ENCODE assay signal across 1 cellular context in the genomic region with DNA sequence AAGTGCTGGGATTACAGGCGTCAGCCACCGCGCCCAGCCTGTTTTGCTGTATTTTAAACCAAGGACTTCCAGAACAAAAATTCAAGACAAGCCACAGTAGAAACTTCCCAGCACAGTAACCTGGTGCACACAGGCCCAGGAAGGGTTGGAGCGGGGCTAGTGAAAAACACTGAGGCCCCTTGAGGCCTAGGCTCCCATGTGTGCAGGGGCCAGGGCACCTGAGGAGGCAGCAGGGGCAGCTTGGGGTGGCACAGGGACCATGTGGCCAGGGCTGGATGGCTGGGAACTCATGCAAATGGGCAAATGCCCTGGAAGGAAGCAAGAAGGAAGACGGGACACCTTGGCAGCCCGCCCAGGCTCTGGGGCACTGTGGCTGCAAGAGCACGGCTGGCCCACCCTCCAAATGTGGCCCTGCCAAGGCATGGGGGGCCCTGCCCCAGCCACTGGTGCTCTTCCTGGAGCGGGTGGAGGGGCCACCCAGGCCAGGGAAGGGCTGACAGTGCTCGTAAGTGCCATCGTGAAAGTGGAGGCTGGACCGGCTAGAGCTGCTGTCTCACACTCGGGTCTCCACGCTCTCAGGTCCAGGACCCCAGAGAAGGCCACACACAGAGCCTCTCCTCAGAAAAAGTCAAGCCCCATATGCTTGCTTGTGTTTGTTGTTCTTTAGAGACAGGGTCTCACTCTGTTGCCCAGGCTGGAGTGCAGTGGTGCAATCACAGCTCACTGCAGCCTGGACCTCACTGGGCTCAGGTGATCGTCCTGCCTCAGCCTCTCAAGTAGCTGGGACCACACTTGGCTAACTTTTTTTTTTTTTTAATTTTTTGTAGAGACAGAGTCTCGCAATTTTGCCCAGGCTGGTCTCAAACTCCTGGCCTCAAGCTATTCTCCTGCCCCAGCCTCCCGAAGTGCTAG.
TF ChIP-seq lines count a peak whose summit lies in the region.

No MANE protein-coding gene starts in this region.

TF ChIP-seq in HepG2, 621 proteins besides CTCF, POLR2A, EP300 and RAD21:
- TF ChIP-seq, protein P1, sequence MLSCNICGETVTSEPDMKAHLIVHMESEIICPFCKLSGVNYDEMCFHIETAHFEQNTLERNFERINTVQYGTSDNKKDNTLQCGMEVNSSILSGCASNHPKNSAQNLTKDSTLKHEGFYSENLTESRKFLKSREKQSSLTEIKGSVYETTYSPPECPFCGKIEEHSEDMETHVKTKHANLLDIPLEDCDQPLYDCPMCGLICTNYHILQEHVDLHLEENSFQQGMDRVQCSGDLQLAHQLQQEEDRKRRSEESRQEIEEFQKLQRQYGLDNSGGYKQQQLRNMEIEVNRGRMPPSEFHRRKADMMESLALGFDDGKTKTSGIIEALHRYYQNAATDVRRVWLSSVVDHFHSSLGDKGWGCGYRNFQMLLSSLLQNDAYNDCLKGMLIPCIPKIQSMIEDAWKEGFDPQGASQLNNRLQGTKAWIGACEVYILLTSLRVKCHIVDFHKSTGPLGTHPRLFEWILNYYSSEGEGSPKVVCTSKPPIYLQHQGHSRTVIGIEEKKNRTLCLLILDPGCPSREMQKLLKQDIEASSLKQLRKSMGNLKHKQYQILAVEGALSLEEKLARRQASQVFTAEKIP (CRISPR knock-in tag; IDR thresholded peaks at IDR 0.05; ENCODE audit: borderline replicate concordance): no peak
- no peak for TF ChIP-seq BRD4 (CRISPR knock-in tag; IDR thresholded peaks at IDR 0.05)
- TF ChIP-seq, protein P2, sequence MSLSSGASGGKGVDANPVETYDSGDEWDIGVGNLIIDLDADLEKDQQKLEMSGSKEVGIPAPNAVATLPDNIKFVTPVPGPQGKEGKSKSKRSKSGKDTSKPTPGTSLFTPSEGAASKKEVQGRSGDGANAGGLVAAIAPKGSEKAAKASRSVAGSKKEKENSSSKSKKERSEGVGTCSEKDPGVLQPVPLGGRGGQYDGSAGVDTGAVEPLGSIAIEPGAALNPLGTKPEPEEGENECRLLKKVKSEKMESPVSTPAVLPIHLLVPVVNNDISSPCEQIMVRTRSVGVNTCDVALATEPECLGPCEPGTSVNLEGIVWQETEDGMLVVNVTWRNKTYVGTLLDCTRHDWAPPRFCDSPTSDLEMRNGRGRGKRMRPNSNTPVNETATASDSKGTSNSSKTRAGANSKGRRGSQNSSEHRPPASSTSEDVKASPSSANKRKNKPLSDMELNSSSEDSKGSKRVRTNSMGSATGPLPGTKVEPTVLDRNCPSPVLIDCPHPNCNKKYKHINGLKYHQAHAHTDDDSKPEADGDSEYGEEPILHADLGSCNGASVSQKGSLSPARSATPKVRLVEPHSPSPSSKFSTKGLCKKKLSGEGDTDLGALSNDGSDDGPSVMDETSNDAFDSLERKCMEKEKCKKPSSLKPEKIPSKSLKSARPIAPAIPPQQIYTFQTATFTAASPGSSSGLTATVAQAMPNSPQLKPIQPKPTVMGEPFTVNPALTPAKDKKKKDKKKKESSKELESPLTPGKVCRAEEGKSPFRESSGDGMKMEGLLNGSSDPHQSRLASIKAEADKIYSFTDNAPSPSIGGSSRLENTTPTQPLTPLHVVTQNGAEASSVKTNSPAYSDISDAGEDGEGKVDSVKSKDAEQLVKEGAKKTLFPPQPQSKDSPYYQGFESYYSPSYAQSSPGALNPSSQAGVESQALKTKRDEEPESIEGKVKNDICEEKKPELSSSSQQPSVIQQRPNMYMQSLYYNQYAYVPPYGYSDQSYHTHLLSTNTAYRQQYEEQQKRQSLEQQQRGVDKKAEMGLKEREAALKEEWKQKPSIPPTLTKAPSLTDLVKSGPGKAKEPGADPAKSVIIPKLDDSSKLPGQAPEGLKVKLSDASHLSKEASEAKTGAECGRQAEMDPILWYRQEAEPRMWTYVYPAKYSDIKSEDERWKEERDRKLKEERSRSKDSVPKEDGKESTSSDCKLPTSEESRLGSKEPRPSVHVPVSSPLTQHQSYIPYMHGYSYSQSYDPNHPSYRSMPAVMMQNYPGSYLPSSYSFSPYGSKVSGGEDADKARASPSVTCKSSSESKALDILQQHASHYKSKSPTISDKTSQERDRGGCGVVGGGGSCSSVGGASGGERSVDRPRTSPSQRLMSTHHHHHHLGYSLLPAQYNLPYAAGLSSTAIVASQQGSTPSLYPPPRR (CRISPR knock-in tag; IDR thresholded peaks at IDR 0.05; ENCODE audit: borderline replicate concordance): no peak
- 0 out of 2 replicates have a peak, but pooled peaks have one; percentile 15 for TF ChIP-seq MTA1 (CRISPR knock-in tag; IDR thresholded peaks at IDR 0.05; ENCODE audit: borderline replicate concordance)
- TF ChIP-seq SOX6 (IDR thresholded peaks at IDR 0.05): no peak
- TF ChIP-seq SOX6 (CRISPR knock-in tag; IDR thresholded peaks at IDR 0.05): no peak
- peak; percentile 22 for TF ChIP-seq AGO2 (optimal IDR thresholded peaks at IDR 0.05; ENCODE audit: low read depth, low read length)
- peak; percentile 23; the same call in 1 of the 2 replicates for TF ChIP-seq ZMYM3 (CRISPR knock-in tag; IDR thresholded peaks at IDR 0.05)
- TF ChIP-seq, protein P3, sequence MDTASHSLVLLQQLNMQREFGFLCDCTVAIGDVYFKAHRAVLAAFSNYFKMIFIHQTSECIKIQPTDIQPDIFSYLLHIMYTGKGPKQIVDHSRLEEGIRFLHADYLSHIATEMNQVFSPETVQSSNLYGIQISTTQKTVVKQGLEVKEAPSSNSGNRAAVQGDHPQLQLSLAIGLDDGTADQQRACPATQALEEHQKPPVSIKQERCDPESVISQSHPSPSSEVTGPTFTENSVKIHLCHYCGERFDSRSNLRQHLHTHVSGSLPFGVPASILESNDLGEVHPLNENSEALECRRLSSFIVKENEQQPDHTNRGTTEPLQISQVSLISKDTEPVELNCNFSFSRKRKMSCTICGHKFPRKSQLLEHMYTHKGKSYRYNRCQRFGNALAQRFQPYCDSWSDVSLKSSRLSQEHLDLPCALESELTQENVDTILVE (CRISPR knock-in tag; IDR thresholded peaks at IDR 0.05): no peak
- TF ChIP-seq ZNF563 (CRISPR knock-in tag; IDR thresholded peaks at IDR 0.05): 0 out of 2 replicates have a peak, but pooled peaks have one; percentile 22
- no peak for TF ChIP-seq KDM4B (CRISPR knock-in tag; IDR thresholded peaks at IDR 0.05)
- no peak for TF ChIP-seq KLF9 (CRISPR knock-in tag; IDR thresholded peaks at IDR 0.05; ENCODE audit: low read depth)
- 0 out of 2 replicates have a peak, but pooled peaks have one; percentile 34 for TF ChIP-seq RXRA (CRISPR knock-in tag; IDR thresholded peaks at IDR 0.05)
- no peak for TF ChIP-seq ZBTB8A (CRISPR knock-in tag; IDR thresholded peaks at IDR 0.05; ENCODE audit: borderline replicate concordance, low read depth)
- TF ChIP-seq GATA4 (IDR thresholded peaks at IDR 0.05; ENCODE audit: borderline replicate concordance, low read depth): no peak
- TF ChIP-seq ZNF121 (CRISPR knock-in tag; IDR thresholded peaks at IDR 0.05): peak; percentile 88
- no peak for TF ChIP-seq NFIC (IDR thresholded peaks at IDR 0.05; ENCODE audit: low read length)
